In genomic region chr17:51734462-51734861, GRCh38 we compare ENCODE assay signal across 9 cellular contexts.
A peak's percentile ranks its signal among the peaks of the same experiment; 100 is the strongest.
DNase-seq lines count a peak whose midpoint lies in the region; ATAC-seq and TF ChIP-seq lines count a peak whose summit lies in the region.
"Had no signal": no experiment of that assay in that cellular context is flagged by ENCODE, and none has a peak within 500 bp of the region (broad histone marks: within the 10 kb centered on the region; RNA-seq: fewer than 3 reads in every experiment).

No MANE protein-coding gene starts in this region.

- 50 to 54% methylated on average over 4 of the region's 4 CpGs for WGBS in upper lobe of left lung, 2 donors

- H3K36me3 Mint-ChIP-seq in activated CD4-positive, alpha-beta memory T cell treated with anti-CD3 and anti-CD28 coated beads for 36 hours: no peaks in the 10 kb centered on the region
- no peaks in the 10 kb centered on the region for H3K36me3 Mint-ChIP-seq in activated CD4-positive, alpha-beta memory T cell treated with anti-CD3 and anti-CD28 coated beads, Interleukin-2, amount 10 ng/mL, durations not matched to agents 7 days and 5 days (ENCODE audit: low read depth)

- TF ChIP-seq CTCF in LNCaP clone FGC (IDR thresholded peaks at IDR 0.05; ENCODE audit: control insufficient read depth, extremely low read depth, insufficient read depth): peak; percentile 33
- peak; percentile 15 for TF ChIP-seq CTCF in retinal pigment epithelial cell (conservative IDR thresholded peaks at IDR 0.05; ENCODE audit: low read depth, low read length)
- peak in 3 of 6 experiments; percentile 18 to 32 (median 23) for TF ChIP-seq CTCF in upper lobe of left lung (IDR thresholded peaks at IDR 0.05)

- no peaks in the 10 kb centered on the region for H3K36me3 ChIP-seq in upper lobe of left lung
- H3K36me3 ChIP-seq: uterus had no signal

- no peaks in the 10 kb centered on the region for H3K9me3 Mint-ChIP-seq in activated CD4-positive, alpha-beta memory T cell treated with anti-CD3 and anti-CD28 coated beads for 36 hours
- no peaks in the 10 kb centered on the region for H3K9me3 Mint-ChIP-seq in activated CD4-positive, alpha-beta memory T cell treated with anti-CD3 and anti-CD28 coated beads, Interleukin-2, amount 10 ng/mL, durations not matched to agents 7 days and 5 days

- H3K4me1 Mint-ChIP-seq in activated CD4-positive, alpha-beta memory T cell treated with anti-CD3 and anti-CD28 coated beads for 36 hours (ENCODE audit: low read depth): no peaks in the 10 kb centered on the region
- no peaks in the 10 kb centered on the region for H3K4me1 Mint-ChIP-seq in activated CD4-positive, alpha-beta memory T cell treated with anti-CD3 and anti-CD28 coated beads, Interleukin-2, amount 10 ng/mL, durations not matched to agents 7 days and 5 days

- CTCF ChIA-PET in activated CD4-positive, alpha-beta memory T cell treated with anti-CD3 and anti-CD28 coated beads for 36 hours (lab: Charles Lee): interaction anchor here (0.9 to 1.8 kb wide), 2 partner anchors 30 to 43 kb away, joined by 4 to 8 read pairs; no protein-coding TSS in a partner anchor
- CTCF ChIA-PET in activated CD4-positive, alpha-beta memory T cell treated with anti-CD3 and anti-CD28 coated beads, Interleukin-2, amount 10 ng/mL, durations not matched to agents 7 days and 5 days (lab: Charles Lee): interaction anchor here (1.0 kb wide), 1 partner anchor 299 kb away, joined by 4 read pairs; no protein-coding TSS in a partner anchor

- no peak overlapping the region for H3K4me3 Mint-ChIP-seq in activated CD4-positive, alpha-beta memory T cell treated with anti-CD3 and anti-CD28 coated beads for 36 hours
- no peak overlapping the region for H3K4me3 Mint-ChIP-seq in activated CD4-positive, alpha-beta memory T cell treated with anti-CD3 and anti-CD28 coated beads, Interleukin-2, amount 10 ng/mL, durations not matched to agents 7 days and 5 days

- H3K27ac ChIP-seq in upper lobe of left lung: no peak overlapping the region
- H3K27ac ChIP-seq: uterus had no signal

- no peaks in the 10 kb centered on the region for H3K4me1 ChIP-seq in upper lobe of left lung
- H3K4me1 ChIP-seq: uterus had no signal

- TF ChIP-seq EP300 in upper lobe of left lung (IDR thresholded peaks at IDR 0.05): no peak

- TF ChIP-seq POLR2A in upper lobe of left lung (IDR thresholded peaks at IDR 0.05): no peak

- ATAC-seq in upper lobe of left lung (ENCODE audit: low FRiP score in 2 of 2) (no peak), GM21825 (IDR thresholded peaks at IDR 0.05; ENCODE audit: unreplicated experiment) (no peak)

- POLR2A ChIA-PET in activated CD4-positive, alpha-beta memory T cell treated with anti-CD3 and anti-CD28 coated beads for 36 hours (lab: Charles Lee): no interaction called here
- POLR2A ChIA-PET in activated CD4-positive, alpha-beta memory T cell treated with anti-CD3 and anti-CD28 coated beads, Interleukin-2, amount 10 ng/mL, durations not matched to agents 7 days and 5 days (lab: Charles Lee): interaction anchor here (0.7 kb wide), 1 partner anchor 731 kb away, joined by 3 read pairs; no protein-coding TSS in a partner anchor

- H3K9me3 ChIP-seq in upper lobe of left lung: no peaks in the 10 kb centered on the region
- H3K9me3 ChIP-seq: uterus had no signal

- peak; percentile 18 for DNase-seq in activated CD4-positive, alpha-beta memory T cell treated with anti-CD3 and anti-CD28 coated beads for 36 hours
- no peak for DNase-seq in activated CD4-positive, alpha-beta memory T cell treated with anti-CD3 and anti-CD28 coated beads, Interleukin-2, amount 10 ng/mL, durations not matched to agents 7 days and 5 days
- DNase-seq in LNCaP clone FGC (ENCODE audit: low read depth): no peak
- DNase-seq in ecto neural progenitor cell (ENCODE audit: low spot score): peak; percentile 61
- no peak for DNase-seq in retinal pigment epithelial cell (ENCODE audit: low read depth)
- DNase-seq in upper lobe of left lung: no peak
- no peak for DNase-seq in NK-92 (lab: John Stamatoyannopoulos, UW; ENCODE audit: unreplicated experiment)
- DNase-seq: uterus had no signal

- H3K27me3 Mint-ChIP-seq in activated CD4-positive, alpha-beta memory T cell treated with anti-CD3 and anti-CD28 coated beads for 36 hours: peaks cover 9% of the 10 kb centered on the region
- H3K27me3 Mint-ChIP-seq in activated CD4-positive, alpha-beta memory T cell treated with anti-CD3 and anti-CD28 coated beads, Interleukin-2, amount 10 ng/mL, durations not matched to agents 7 days and 5 days: no peaks in the 10 kb centered on the region

- H3K4me3 ChIP-seq in LNCaP clone FGC (ENCODE audit: low read depth, low read length) (no peak overlapping the region), retinal pigment epithelial cell (ENCODE audit: low read length) (no peak overlapping the region), upper lobe of left lung (no peak overlapping the region)
- H3K4me3 ChIP-seq: uterus had no signal

- intact Hi-C loops in activated CD4-positive, alpha-beta memory T cell treated with anti-CD3 and anti-CD28 coated beads for 36 hours (cut with micrococcal nuclease): no loop called here

- no peaks in the 10 kb centered on the region for H3K27me3 ChIP-seq in upper lobe of left lung
- H3K27me3 ChIP-seq: uterus had no signal

- no peak overlapping the region for H3K27ac Mint-ChIP-seq in activated CD4-positive, alpha-beta memory T cell treated with anti-CD3 and anti-CD28 coated beads for 36 hours
- H3K27ac Mint-ChIP-seq in activated CD4-positive, alpha-beta memory T cell treated with anti-CD3 and anti-CD28 coated beads, Interleukin-2, amount 10 ng/mL, durations not matched to agents 7 days and 5 days: no peak overlapping the region

Comparison
In these comparisons a context has a peak if more than half of its experiments do, and no peak if none do; other contexts are left out.
1. DNase-seq: peak in activated CD4-positive, alpha-beta memory T cell treated with anti-CD3 and anti-CD28 coated beads for 36 hours (single experiment) and ecto neural progenitor cell (single experiment); none in activated CD4-positive, alpha-beta memory T cell treated with anti-CD3 and anti-CD28 coated beads, Interleukin-2, amount 10 ng/mL, durations not matched to agents 7 days and 5 days (single experiment), LNCaP clone FGC (single experiment), retinal pigment epithelial cell (single experiment), upper lobe of left lung (0 of 2) and NK-92 (single experiment).